Comparison of ENCODE assay signal across 11 cellular contexts in genomic region chr1:27161594-27161993, GRCh38. TPM values are rescaled to one million over a fixed set of nuclear protein-coding genes. Genes with fewer than 3 reads are reported as not detected.
A peak's percentile ranks its signal among the peaks of the same experiment; 100 is the strongest.
DNase-seq lines count a peak whose midpoint lies in the region; ATAC-seq and TF ChIP-seq lines count a peak whose summit lies in the region.
"Had no signal": no experiment of that assay in that cellular context is flagged by ENCODE, and none has a peak within 500 bp of the region (broad histone marks: within the 10 kb centered on the region; RNA-seq: fewer than 3 reads in every experiment).

No MANE protein-coding gene starts in this region.

- H3K9me2 ChIP-seq in SU-DHL-6 (replicated peaks; ENCODE audit: insufficient read depth, low read length) = no peaks in the 10 kb centered on the region

- H3K9me3 ChIP-seq in SU-DHL-6 (ENCODE audit: insufficient read depth, low read length) (no peaks in the 10 kb centered on the region), right lobe of liver (no peaks in the 10 kb centered on the region)

- peak; percentile 57 for ATAC-seq in GM21619 (IDR thresholded peaks at IDR 0.05; ENCODE audit: unreplicated experiment)
- peak; percentile 46 to 74 (median 70) for ATAC-seq in right lobe of liver
- ATAC-seq in HG03378 (IDR thresholded peaks at IDR 0.05; ENCODE audit: unreplicated experiment) = no peak
- ATAC-seq in HG03521 (IDR thresholded peaks at IDR 0.05; ENCODE audit: unreplicated experiment) = no peak

- TF ChIP-seq CTCF in SU-DHL-6 (IDR thresholded peaks at IDR 0.05; ENCODE audit: insufficient read depth, low read length, poor library complexity, severe bottlenecking) = no peak
- no peak for TF ChIP-seq CTCF in right lobe of liver (IDR thresholded peaks at IDR 0.05)
- TF ChIP-seq CTCF in progenitor cell of endocrine pancreas (IDR thresholded peaks at IDR 0.05; ENCODE audit: unreplicated experiment) = no peak

- no peak overlapping the region for H3K4me3 Mint-ChIP-seq in progenitor cell of endocrine pancreas (ENCODE audit: low read depth)

- H3K4me3 ChIP-seq in SU-DHL-6 (ENCODE audit: insufficient read depth, low read length, poor library complexity, severe bottlenecking) (no peak overlapping the region), right lobe of liver (no peak overlapping the region)

- no peaks in the 10 kb centered on the region for H3K4me1 ChIP-seq in right lobe of liver

- 63% methylated on average over 4 of the region's 5 CpGs for WGBS in right lobe of liver (ENCODE audit: insufficient coverage, low coverage, low lambda C conversion rate, missing lambda C conversion rate)

- no peaks in the 10 kb centered on the region for H3K27me3 Mint-ChIP-seq in progenitor cell of endocrine pancreas

- H3K36me3 Mint-ChIP-seq in progenitor cell of endocrine pancreas (ENCODE audit: insufficient read depth) = no peaks in the 10 kb centered on the region

- no peaks in the 10 kb centered on the region for H3K36me3 ChIP-seq in SU-DHL-6 (ENCODE audit: low read length)
- H3K36me3 ChIP-seq in right lobe of liver = no peaks in the 10 kb centered on the region

- no peaks in the 10 kb centered on the region for H3K9me3 Mint-ChIP-seq in progenitor cell of endocrine pancreas (ENCODE audit: low read depth)

- DNase-seq in DMS53 (lab: John Stamatoyannopoulos, UW) = peak; percentile 92
- DNase-seq in right lobe of liver = no peak
- no peak for DNase-seq in progenitor cell of endocrine pancreas (ENCODE audit: low spot score, unreplicated experiment)
- DNase-seq in midbrain (lab: John Stamatoyannopoulos, UW) = no peak
- DNase-seq: H7, IMR-90, SHP77 had no signal

- no peak overlapping the region for H3K9ac ChIP-seq in SU-DHL-6 (ENCODE audit: low read length)

- no peaks in the 10 kb centered on the region for H3F3A ChIP-seq in SU-DHL-6 (ENCODE audit: insufficient read depth)

- peak overlapping the region; percentile 2 for H3K4me2 ChIP-seq in SU-DHL-6 (ENCODE audit: low read depth, low read length, poor library complexity, severe bottlenecking)

- intact Hi-C loops in right lobe of liver (cut with DNase I) = no loop called here

- no peaks in the 10 kb centered on the region for H3K27me3 ChIP-seq in SU-DHL-6 (ENCODE audit: low read length)
- H3K27me3 ChIP-seq in right lobe of liver = no peaks in the 10 kb centered on the region

- no peaks in the 10 kb centered on the region for H3K79me2 ChIP-seq in SU-DHL-6 (ENCODE audit: insufficient read depth, low read length)

- H4K20me1 ChIP-seq in SU-DHL-6 (ENCODE audit: low read depth, low read length) = no peaks in the 10 kb centered on the region

- H2AFZ ChIP-seq in SU-DHL-6 (ENCODE audit: low read depth, low read length, severe bottlenecking) = peak overlapping the region; percentile 32

- TF ChIP-seq POLR2A in right lobe of liver (IDR thresholded peaks at IDR 0.05) = no peak

- peaks cover 5% of the 10 kb centered on the region for H3K4me1 Mint-ChIP-seq in progenitor cell of endocrine pancreas (ENCODE audit: low read depth)

- H3K27ac ChIP-seq in SU-DHL-6 (ENCODE audit: low read depth, low read length) (0 out of 2 replicates have a peak overlapping the region, but pooled peaks have one; percentile 27), right lobe of liver (no peak overlapping the region)

- no peak overlapping the region for H3K27ac Mint-ChIP-seq in progenitor cell of endocrine pancreas

RNA-seq across cellular contexts. Expression of gene SLC9A1, which starts 6.7 kb away (rescaled TPM):
- 1 to 10 TPM; 1.7 to 4.3 (median 3.0) TPM for total RNA-seq in right lobe of liver
- 19.6 and 23.3 TPM in 2 replicates for total RNA-seq in progenitor cell of endocrine pancreas

Comparison
In these comparisons a context has a peak if more than half of its experiments do, and no peak if none do; other contexts are left out.
1. ATAC-seq: peak in GM21619 (single experiment) and right lobe of liver (4 of 4); none in HG03378 (single experiment) and HG03521 (single experiment).